ENCODE assay signal across 35 cellular contexts in genomic region chr4:68950033-68950432, GRCh38. TPM values are rescaled to one million over a fixed set of nuclear protein-coding genes. Genes with fewer than 3 reads are reported as not detected.
"Had no signal": no experiment of that assay in that cellular context is flagged by ENCODE, and none has a peak within 500 bp of the region (broad histone marks: within the 10 kb centered on the region; RNA-seq: fewer than 3 reads in every experiment).

No MANE protein-coding gene starts in this region.

- H3K4me3 ChIP-seq: ascending aorta, esophagus squamous epithelium, heart right ventricle, lower lobe of right lung, ovary, prostate gland, sigmoid colon, stomach, thyroid gland, upper lobe of right lung had no signal

- ATAC-seq: activated CD4-positive, CD25-positive, alpha-beta regulatory T cell treated with anti-CD3 and anti-CD28 coated beads, Interleukin-2, amount 50 U/mL, for 24 hours; heart right ventricle; lower lobe of right lung; stimulated activated naive B cell treated with anti-CD40 and anti-IgM and Interleukin-4, amounts not matched to agents 10 μg/mL and 1 μg/mL and 100 μg/mL, for 72 hours; T-helper 17 cell; upper lobe of right lung had no signal

- H3K27me3 ChIP-seq: ascending aorta, brain microvascular endothelial cell, esophagus squamous epithelium, heart right ventricle, ovary, sigmoid colon, stomach, thyroid gland, upper lobe of right lung had no signal

- H3K27me3 Mint-ChIP-seq: activated naive CD4-positive, alpha-beta T cell treated with anti-CD3 and anti-CD28 coated beads, Interleukin-2, amount 10 ng/mL, durations not matched to agents 7 days and 5 days; activated naive CD8-positive, alpha-beta T cell treated with anti-CD3 and anti-CD28 coated beads, Interleukin-2, amount 10 ng/mL, durations not matched to agents 7 days and 5 days; dendritic cell treated with granulocyte-macrophage colony-stimulating factor and Interleukin-4, amounts not matched to agents 40 ng/mL and 50 ng/mL, for 4 days; stimulated activated naive B cell treated with anti-CD40 and anti-IgM and Interleukin-4, amounts not matched to agents 10 μg/mL and 1 μg/mL and 100 μg/mL, for 72 hours; T-helper 17 cell had no signal

- H3K4me1 ChIP-seq: ascending aorta, heart right ventricle, lower lobe of right lung, prostate gland, sigmoid colon, thyroid gland, upper lobe of right lung had no signal

- H3K36me3 ChIP-seq: ascending aorta, brain microvascular endothelial cell, esophagus squamous epithelium, heart right ventricle, lower lobe of right lung, ovary, prostate gland, sigmoid colon, stomach, thyroid gland, upper lobe of right lung, WERI-Rb-1 had no signal

- H3K36me3 Mint-ChIP-seq: activated naive CD4-positive, alpha-beta T cell treated with anti-CD3 and anti-CD28 coated beads, Interleukin-2, amount 10 ng/mL, durations not matched to agents 7 days and 5 days; activated naive CD8-positive, alpha-beta T cell treated with anti-CD3 and anti-CD28 coated beads, Interleukin-2, amount 10 ng/mL, durations not matched to agents 7 days and 5 days; stimulated activated naive B cell treated with anti-CD40 and anti-IgM and Interleukin-4, amounts not matched to agents 10 μg/mL and 1 μg/mL and 100 μg/mL, for 72 hours had no signal

- H3K4me3 Mint-ChIP-seq: activated naive CD4-positive, alpha-beta T cell treated with anti-CD3 and anti-CD28 coated beads, Interleukin-2, amount 10 ng/mL, durations not matched to agents 7 days and 5 days; activated naive CD8-positive, alpha-beta T cell treated with anti-CD3 and anti-CD28 coated beads, Interleukin-2, amount 10 ng/mL, durations not matched to agents 7 days and 5 days; dendritic cell treated with granulocyte-macrophage colony-stimulating factor and Interleukin-4, amounts not matched to agents 40 ng/mL and 50 ng/mL, for 4 days; nephron progenitor cell; stimulated activated naive B cell treated with anti-CD40 and anti-IgM and Interleukin-4, amounts not matched to agents 10 μg/mL and 1 μg/mL and 100 μg/mL, for 72 hours; T-helper 17 cell had no signal

- H3K9me3 ChIP-seq: ascending aorta, esophagus squamous epithelium, lower lobe of right lung, ovary, prostate gland, sigmoid colon, stomach, thyroid gland, upper lobe of right lung had no signal

- H3K27ac ChIP-seq: ascending aorta, brain microvascular endothelial cell, esophagus squamous epithelium, heart right ventricle, lower lobe of right lung, ovary, prostate gland, sigmoid colon, stomach, thyroid gland, upper lobe of right lung, WERI-Rb-1 had no signal

- DNase-seq: activated CD4-positive, alpha-beta T cell treated with anti-CD3 and anti-CD28 coated beads for 48 hours; activated CD4-positive, alpha-beta T cell treated with anti-CD3 and anti-CD28 coated beads, Interleukin-2, amount 50 U/mL, for 48 hours; activated CD8-positive, alpha-beta memory T cell treated with anti-CD3 and anti-CD28 coated beads for 24 hours; activated gamma-delta T cell; activated naive CD4-positive, alpha-beta T cell treated with anti-CD3 and anti-CD28 coated beads, Interleukin-2, amount 10 ng/mL, durations not matched to agents 7 days and 5 days; activated naive CD8-positive, alpha-beta T cell treated with anti-CD3 and anti-CD28 coated beads, Interleukin-2, amount 10 ng/mL, durations not matched to agents 7 days and 5 days; brain microvascular endothelial cell; caudate nucleus; effector CD4-positive, alpha-beta T cell; esophagus squamous epithelium; foreskin melanocyte; heart right ventricle; lower lobe of right lung; mesenchymal stem cell; nephron progenitor cell; ovary; retina; sigmoid colon; stimulated activated CD4-positive, alpha-beta T cell treated with anti-CD3 and anti-CD28 coated beads, Interleukin-15, amount 100 ng/mL, for 24 hours; stimulated activated CD4-positive, alpha-beta T cell treated with anti-CD3 and anti-CD28 coated beads, Interleukin-2, amount 100 ng/mL, for 24 hours; stimulated activated naive B cell treated with anti-CD40 and anti-IgM and Interleukin-4, amounts not matched to agents 10 μg/mL and 1 μg/mL and 100 μg/mL, for 72 hours; stomach; T-helper 17 cell; T1000; thyroid gland; upper lobe of right lung; WERI-Rb-1 had no signal

- H3K9me3 Mint-ChIP-seq: activated naive CD4-positive, alpha-beta T cell treated with anti-CD3 and anti-CD28 coated beads, Interleukin-2, amount 10 ng/mL, durations not matched to agents 7 days and 5 days; activated naive CD8-positive, alpha-beta T cell treated with anti-CD3 and anti-CD28 coated beads, Interleukin-2, amount 10 ng/mL, durations not matched to agents 7 days and 5 days; dendritic cell treated with granulocyte-macrophage colony-stimulating factor and Interleukin-4, amounts not matched to agents 40 ng/mL and 50 ng/mL, for 4 days; nephron progenitor cell; stimulated activated naive B cell treated with anti-CD40 and anti-IgM and Interleukin-4, amounts not matched to agents 10 μg/mL and 1 μg/mL and 100 μg/mL, for 72 hours had no signal

- H3K4me1 Mint-ChIP-seq: activated naive CD4-positive, alpha-beta T cell treated with anti-CD3 and anti-CD28 coated beads, Interleukin-2, amount 10 ng/mL, durations not matched to agents 7 days and 5 days; activated naive CD8-positive, alpha-beta T cell treated with anti-CD3 and anti-CD28 coated beads, Interleukin-2, amount 10 ng/mL, durations not matched to agents 7 days and 5 days; nephron progenitor cell; stimulated activated naive B cell treated with anti-CD40 and anti-IgM and Interleukin-4, amounts not matched to agents 10 μg/mL and 1 μg/mL and 100 μg/mL, for 72 hours; T-helper 17 cell had no signal

- FAIRE-seq: keratinocyte had no signal

RNA-seq across cellular contexts. Expression of gene UGT2A3, which starts 1.6 kb away (rescaled TPM):
- total RNA-seq: activated naive CD8-positive, alpha-beta T cell treated with anti-CD3 and anti-CD28 coated beads, Interleukin-2, amount 10 ng/mL, durations not matched to agents 7 days and 5 days; ascending aorta; chondrocyte; esophagus squamous epithelium; glomerular endothelial cell; heart right ventricle; lower lobe of right lung; mononuclear cell; prostate gland; sigmoid colon; T-helper 17 cell; thyroid gland; upper lobe of right lung had no signal
- polyA plus RNA-seq: heart right ventricle, keratinocyte, ovary had no signal
